Comparison of ENCODE assay signal across 1 cellular context in the genomic region with DNA sequence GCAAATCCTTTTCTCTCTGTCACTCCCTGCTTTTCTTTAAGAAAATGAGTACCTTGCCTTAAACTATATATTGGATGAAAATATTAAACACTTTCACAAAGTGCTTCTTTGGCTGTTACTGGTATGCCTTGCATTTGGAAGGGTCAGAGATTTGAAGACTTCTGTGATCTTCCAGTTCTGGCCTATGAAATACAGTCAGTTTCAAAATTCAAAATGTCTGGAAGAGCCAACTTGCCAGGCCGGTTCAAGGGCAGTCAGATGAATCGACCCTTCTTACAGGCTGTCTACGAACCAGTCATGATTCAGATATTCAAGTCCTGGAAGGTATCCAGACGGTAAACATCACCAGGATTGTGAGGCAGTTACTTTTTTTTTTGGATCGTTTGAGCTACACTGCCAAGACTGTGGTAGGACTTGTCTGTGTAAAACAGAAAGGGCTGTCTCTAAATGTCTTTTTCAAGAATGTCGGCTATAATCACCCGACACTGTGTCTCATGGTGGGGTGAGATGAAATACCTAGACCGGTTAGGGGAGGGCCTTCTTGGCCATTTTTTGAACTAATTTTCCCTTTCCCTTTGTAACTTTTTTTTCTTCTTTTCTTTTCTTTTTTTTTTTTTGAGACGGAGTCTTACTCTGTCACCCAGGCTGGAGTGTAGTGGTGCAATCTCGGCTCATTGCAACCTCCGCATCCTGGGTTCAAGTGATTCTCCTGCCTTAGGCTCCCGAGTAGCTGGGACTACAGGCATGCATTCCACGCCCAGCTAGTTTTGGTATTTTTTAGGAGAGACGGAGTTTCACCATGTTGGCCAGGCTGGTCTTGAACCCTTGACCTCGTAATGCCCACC.
A peak's percentile ranks its signal among the peaks of the same experiment; 100 is the strongest.
TF ChIP-seq lines count a peak whose summit lies in the region.

No MANE protein-coding gene starts in this region.

TF ChIP-seq in HCT116, 20 proteins besides CTCF, POLR2A, EP300 and RAD21 (continued from another document):
- peak; percentile 57; the same call in 1 of the 2 replicates for TF ChIP-seq SIN3A (IDR thresholded peaks at IDR 0.05; ENCODE audit: low read depth)
- no peak for TF ChIP-seq EZH2phosphoT487 (IDR thresholded peaks at IDR 0.05; ENCODE audit: borderline replicate concordance)
- no peak for TF ChIP-seq EZH2 (IDR thresholded peaks at IDR 0.05)
